In the genomic region with DNA sequence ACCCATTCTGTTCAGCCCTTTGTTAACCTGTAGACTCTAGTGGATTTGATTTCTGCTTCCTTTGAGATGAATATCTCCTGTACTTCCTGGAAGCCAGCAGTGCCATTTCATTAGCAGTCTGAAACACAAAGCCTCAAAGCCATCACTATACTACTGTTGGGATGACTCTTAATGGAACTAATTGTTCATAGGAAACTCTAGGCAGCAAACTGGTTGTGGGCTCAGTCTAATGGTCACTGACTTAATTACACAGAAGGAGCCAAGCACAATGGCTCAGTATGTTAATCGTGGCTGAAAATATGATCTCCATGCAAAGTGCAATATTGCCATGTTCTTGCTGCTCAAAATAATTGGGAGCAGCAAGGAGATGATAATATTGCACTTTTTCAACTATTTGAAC, we compare ENCODE assay signal across 21 cellular contexts.
DNase-seq lines count a peak whose midpoint lies in the region; ATAC-seq and TF ChIP-seq lines count a peak whose summit lies in the region.
"Had no signal": no experiment of that assay in that cellular context is flagged by ENCODE, and none has a peak within 500 bp of the region (broad histone marks: within the 10 kb centered on the region; RNA-seq: fewer than 3 reads in every experiment).

No MANE protein-coding gene starts in this region.

- H3K9me3 ChIP-seq in ovary = no peaks in the 10 kb centered on the region

- H3K9me3 Mint-ChIP-seq in memory B cell = peaks cover 2% of the 10 kb centered on the region
- H3K9me3 Mint-ChIP-seq in stimulated activated naive B cell treated with anti-CD40 and anti-IgM and Interleukin-4, amounts not matched to agents 10 μg/mL and 1 μg/mL and 100 μg/mL, for 72 hours = peaks cover 6 to 12% of the 10 kb centered on the region in 2 donors

- peaks cover 2% of the 10 kb centered on the region for H3K4me1 ChIP-seq in ovary (ENCODE audit: insufficient read depth)

- no peak for ATAC-seq in memory B cell (ENCODE audit: low read depth)
- ATAC-seq in stimulated activated naive B cell treated with anti-CD40 and anti-IgM and Interleukin-4, amounts not matched to agents 10 μg/mL and 1 μg/mL and 100 μg/mL, for 72 hours (replicated peaks) = peak in 1 of 2 donors; percentile 41
- no peak for ATAC-seq in HG02623 (IDR thresholded peaks at IDR 0.05; ENCODE audit: unreplicated experiment)
- ATAC-seq: SK-N-SH treated with all-trans-retinoic acid at 6 μM for 48 hours, T-cell had no signal

- TF ChIP-seq CTCF in ovary (IDR thresholded peaks at IDR 0.05) = no peak

- DNase-seq in DMS153 (lab: John Stamatoyannopoulos, UW) (peak; percentile 71), RPMI7951 (ENCODE audit: low read depth) (peak; percentile 16), memory B cell (ENCODE audit: low spot score in 2 of 2) (no peak), ovary (no peak)
- DNase-seq in stimulated activated naive B cell treated with anti-CD40 and anti-IgM and Interleukin-4, amounts not matched to agents 10 μg/mL and 1 μg/mL and 100 μg/mL, for 72 hours = no peak
- DNase-seq in stimulated activated CD4-positive, alpha-beta T cell treated with anti-CD3 and anti-CD28 coated beads, Interleukin-15, amount 100 ng/mL, for 24 hours = no peak
- DNase-seq: COR-L47; DMS 273 treated with DMSO at 0.1 percent for 48 hours; GDM1; NCI-H1048; NCI-H146; NCI-H2081; NCI-H748 treated with DMSO at 0.1 percent for 48 hours; NK-92 treated with Interleukin-12 subunit alpha and Interleukin-12 subunit beta, amount 100 ng/mL, for 24 hours; OCI-M1; RPMI8226; SHP77 treated with DMSO at 0.1 percent for 48 hours; T-cell had no signal

- TF ChIP-seq POLR2A in ovary (IDR thresholded peaks at IDR 0.05) = no peak

- peak overlapping the region; percentile 80 for H3K27ac Mint-ChIP-seq in memory B cell
- peak overlapping the region; percentile 75 for H3K27ac Mint-ChIP-seq in stimulated activated naive B cell treated with anti-CD40 and anti-IgM and Interleukin-4, amounts not matched to agents 10 μg/mL and 1 μg/mL and 100 μg/mL, for 72 hours
- H3K27ac Mint-ChIP-seq: T-cell had no signal

- H3K36me3 Mint-ChIP-seq in memory B cell = peaks cover 24% of the 10 kb centered on the region
- peaks cover 13 to 39% of the 10 kb centered on the region in 2 donors for H3K36me3 Mint-ChIP-seq in stimulated activated naive B cell treated with anti-CD40 and anti-IgM and Interleukin-4, amounts not matched to agents 10 μg/mL and 1 μg/mL and 100 μg/mL, for 72 hours
- H3K36me3 Mint-ChIP-seq: T-cell had no signal

- intact Hi-C loops in ovary (cut with DNase I) = no loop called here

- H3K36me3 ChIP-seq in ovary = no peaks in the 10 kb centered on the region

- no peak for TF ChIP-seq EP300 in ovary (IDR thresholded peaks at IDR 0.05)

- WGBS in ovary, 3 donors = 93 to 96% (median 94%) methylated on average over 1 of the region's 1 CpG

- no peaks in the 10 kb centered on the region for H3K27me3 ChIP-seq in ovary

- no peak overlapping the region for H3K4me3 Mint-ChIP-seq in memory B cell
- peak overlapping the region in 1 of 2 donors; percentile 26 for H3K4me3 Mint-ChIP-seq in stimulated activated naive B cell treated with anti-CD40 and anti-IgM and Interleukin-4, amounts not matched to agents 10 μg/mL and 1 μg/mL and 100 μg/mL, for 72 hours
- H3K4me3 Mint-ChIP-seq: T-cell had no signal

- no peaks in the 10 kb centered on the region for H3K27me3 Mint-ChIP-seq in memory B cell
- H3K27me3 Mint-ChIP-seq in stimulated activated naive B cell treated with anti-CD40 and anti-IgM and Interleukin-4, amounts not matched to agents 10 μg/mL and 1 μg/mL and 100 μg/mL, for 72 hours = no peaks in the 10 kb centered on the region

- no peak overlapping the region for H3K4me3 ChIP-seq in ovary

- H3K4me1 Mint-ChIP-seq in memory B cell = peaks cover 56% of the 10 kb centered on the region
- H3K4me1 Mint-ChIP-seq in stimulated activated naive B cell treated with anti-CD40 and anti-IgM and Interleukin-4, amounts not matched to agents 10 μg/mL and 1 μg/mL and 100 μg/mL, for 72 hours = peaks cover 56 to 65% of the 10 kb centered on the region in 2 donors
- H3K4me1 Mint-ChIP-seq: T-cell had no signal

- no peak overlapping the region for H3K27ac ChIP-seq in ovary
- H3K27ac ChIP-seq: C4-2B had no signal

Comparison
In these comparisons a context has a peak if more than half of its experiments do, and no peak if none do; other contexts are left out.
1. DNase-seq: peak in DMS153 (single experiment) and RPMI7951 (single experiment); none in memory B cell (0 of 2), stimulated activated naive B cell treated with anti-CD40 and anti-IgM and Interleukin-4, amounts not matched to agents 10 μg/mL and 1 μg/mL and 100 μg/mL, for 72 hours (single experiment), stimulated activated CD4-positive, alpha-beta T cell treated with anti-CD3 and anti-CD28 coated beads, Interleukin-15, amount 100 ng/mL, for 24 hours (single experiment) and ovary (0 of 5).